ENCODE assay signal across 9 cellular contexts in the genomic region with DNA sequence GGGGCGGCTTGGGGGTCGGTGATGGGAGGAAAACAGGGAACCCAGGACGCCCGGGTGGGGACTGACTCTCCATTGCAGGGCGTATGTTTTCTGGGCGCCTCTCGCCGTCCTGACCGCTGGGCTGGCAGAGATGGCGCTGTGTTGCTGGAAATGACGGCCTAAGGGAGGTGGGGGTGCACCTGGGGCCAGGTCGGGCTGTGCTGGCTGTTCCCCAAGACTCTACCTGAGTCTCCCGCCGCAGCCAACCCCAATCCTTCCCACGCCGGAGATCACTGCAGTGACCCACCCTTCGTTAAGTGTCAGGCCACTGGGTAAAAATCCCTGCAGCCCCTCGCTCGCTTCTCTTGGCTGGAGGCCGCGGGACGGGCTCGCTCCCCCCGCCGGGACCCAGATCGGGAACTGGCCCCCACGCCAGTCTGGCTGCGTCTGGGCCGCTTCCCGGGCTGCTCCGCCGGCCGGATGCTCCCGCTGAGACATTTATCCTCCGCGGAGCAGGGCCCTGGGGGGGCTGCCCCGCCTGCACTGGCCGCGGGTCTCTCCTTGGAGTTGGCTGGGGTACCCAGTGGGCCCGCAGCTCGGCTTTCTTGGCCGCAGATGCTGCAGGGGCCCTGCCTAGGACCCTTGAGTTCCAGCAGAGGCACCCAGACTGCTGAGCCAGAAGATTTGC. TPM values are rescaled to one million over a fixed set of nuclear protein-coding genes. Genes with fewer than 3 reads are reported as not detected.
DNase-seq lines count a peak whose midpoint lies in the region; ATAC-seq and TF ChIP-seq lines count a peak whose summit lies in the region.
"Had no signal": no experiment of that assay in that cellular context is flagged by ENCODE, and none has a peak within 500 bp of the region (broad histone marks: within the 10 kb centered on the region; RNA-seq: fewer than 3 reads in every experiment).

No MANE protein-coding gene starts in this region.

- TF ChIP-seq CTCF in GM13977 (IDR thresholded peaks at IDR 0.05; ENCODE audit: extremely low read depth, insufficient read depth, missing control alignments), result no peak
- peak; percentile 31 for TF ChIP-seq CTCF in choroid plexus epithelial cell (conservative IDR thresholded peaks at IDR 0.05; ENCODE audit: low read depth, low read length)
- TF ChIP-seq CTCF in retinal pigment epithelial cell (conservative IDR thresholded peaks at IDR 0.05; ENCODE audit: low read depth, low read length), result peak; percentile 36

- H3K27ac Mint-ChIP-seq in CD8-positive, alpha-beta memory T cell, result no peak overlapping the region

- H3K27me3 Mint-ChIP-seq in CD8-positive, alpha-beta memory T cell, result peaks cover 24 to 44% of the 10 kb centered on the region in 2 donors

- POLR2A ChIA-PET in CD8-positive, alpha-beta memory T cell (lab: Charles Lee), result no interaction called here

- no peaks in the 10 kb centered on the region for H3K4me1 ChIP-seq in CD8-positive, alpha-beta memory T cell (ENCODE audit: insufficient read depth, low read length)

- H3K4me3 ChIP-seq in choroid plexus epithelial cell (ENCODE audit: low read depth, low read length), result peak overlapping the region; percentile 20
- peak overlapping the region; percentile 27 for H3K4me3 ChIP-seq in retinal pigment epithelial cell (ENCODE audit: low read length)
- H3K4me3 ChIP-seq in CD8-positive, alpha-beta memory T cell (ENCODE audit: low read length), result no peak overlapping the region

- H3K9me3 Mint-ChIP-seq in CD8-positive, alpha-beta memory T cell, result no peaks in the 10 kb centered on the region

- DNase-seq in GM13977 (ENCODE audit: low spot score) (peak; percentile 29), choroid plexus epithelial cell (ENCODE audit: low read depth) (peak; percentile 74), iPS-NIHi11 (ENCODE audit: low spot score) (peak; percentile 74), retinal pigment epithelial cell (ENCODE audit: low read depth) (no peak), cerebellar nuclear complex (lab: John Stamatoyannopoulos, UW) (no peak)
- DNase-seq in stimulated activated CD4-positive, alpha-beta T cell treated with anti-CD3 and anti-CD28 coated beads, Interleukin-2, amount 100 ng/mL, for 24 hours, result no peak
- DNase-seq in CD8-positive, alpha-beta memory T cell, result no peak
- DNase-seq: NCI-H187 treated with DMSO at 0.1 percent for 48 hours had no signal

- in situ Hi-C loops in GM13977 (cut with MboI; ENCODE audit: low pct_unique_long_range_greater_than_20kb, low sequenced_read_pairs, unreplicated experiment), result no loop called here

- no peaks in the 10 kb centered on the region for H3K27me3 ChIP-seq in CD8-positive, alpha-beta memory T cell (ENCODE audit: insufficient read depth, low read length, poor library complexity, severe bottlenecking)

- no peak overlapping the region for H3K27ac ChIP-seq in CD8-positive, alpha-beta memory T cell (ENCODE audit: low read depth, low read length)

- CTCF ChIA-PET in CD8-positive, alpha-beta memory T cell (lab: Charles Lee), result interaction anchor here (0.7 kb wide), 1 partner anchor 203 kb away, joined by 3 read pairs; no protein-coding TSS in a partner anchor

- no peak for ATAC-seq in HG03571 (IDR thresholded peaks at IDR 0.05; ENCODE audit: unreplicated experiment)

- no peaks in the 10 kb centered on the region for H3K4me1 Mint-ChIP-seq in CD8-positive, alpha-beta memory T cell

- no peaks in the 10 kb centered on the region for H3K36me3 Mint-ChIP-seq in CD8-positive, alpha-beta memory T cell

- no peaks in the 10 kb centered on the region for H3K36me3 ChIP-seq in CD8-positive, alpha-beta memory T cell (ENCODE audit: insufficient read depth, low read length)

- H3K4me3 Mint-ChIP-seq in CD8-positive, alpha-beta memory T cell, result no peak overlapping the region

- no peaks in the 10 kb centered on the region for H3K9me3 ChIP-seq in CD8-positive, alpha-beta memory T cell (ENCODE audit: low read length)

RNA-seq across cellular contexts. Expression of gene ARMC9, which starts 7.8 kb away (rescaled TPM):
- 1 to 10 TPM; 5.3 to 6.4 TPM for total RNA-seq in CD8-positive, alpha-beta memory T cell
- polyA plus RNA-seq in CD8-positive, alpha-beta memory T cell, result 1.0 TPM

Comparison
In these comparisons a context has a peak if more than half of its experiments do, and no peak if none do; other contexts are left out.
1. DNase-seq: peak in GM13977 (single experiment), choroid plexus epithelial cell (single experiment) and iPS-NIHi11 (single experiment); none in retinal pigment epithelial cell (single experiment), stimulated activated CD4-positive, alpha-beta T cell treated with anti-CD3 and anti-CD28 coated beads, Interleukin-2, amount 100 ng/mL, for 24 hours (0 of 2), CD8-positive, alpha-beta memory T cell (0 of 5) and cerebellar nuclear complex (0 of 2).